Comparison of ENCODE assay signal across 10 cellular contexts in genomic region chr5:107469485-107469884, GRCh38.
A peak's percentile ranks its signal among the peaks of the same experiment; 100 is the strongest.
DNase-seq lines count a peak whose midpoint lies in the region.
"Had no signal": no experiment of that assay in that cellular context is flagged by ENCODE, and none has a peak within 500 bp of the region (broad histone marks: within the 10 kb centered on the region; RNA-seq: fewer than 3 reads in every experiment).

No MANE protein-coding gene starts in this region.

- H3K4me1 ChIP-seq in skeletal muscle satellite cell (ENCODE audit: control insufficient read depth, insufficient read depth, low read length), result peaks cover 37% of the 10 kb centered on the region

- H3K9ac ChIP-seq in skeletal muscle satellite cell (ENCODE audit: low read depth, low read length), result peak overlapping the region; percentile 37

- H3K9me3 ChIP-seq in skeletal muscle satellite cell (replicated peaks; ENCODE audit: low read length), result no peaks in the 10 kb centered on the region
- H3K9me3 ChIP-seq: MG63 had no signal

- H3K4me2 ChIP-seq in skeletal muscle satellite cell (ENCODE audit: low read length), result peak overlapping the region; percentile 67

- H3K4me3 ChIP-seq in skeletal muscle satellite cell (ENCODE audit: low read length), result no peak overlapping the region
- H3K4me3 ChIP-seq: MG63 had no signal

- no peaks in the 10 kb centered on the region for H3K36me3 ChIP-seq in skeletal muscle satellite cell (ENCODE audit: insufficient read depth, low read length)
- H3K36me3 ChIP-seq: MG63 had no signal

- DNase-seq in H4 (ENCODE audit: low spot score), result peak; percentile 98
- peak; percentile 90 for DNase-seq in RPMI7951 (ENCODE audit: low read depth)
- DNase-seq in fibroblast of peridontal ligament (ENCODE audit: extremely low read depth), result peak; percentile 78
- no peak for DNase-seq in islet precursor cell
- no peak for DNase-seq in GDM1 (lab: John Stamatoyannopoulos, UW)
- DNase-seq in NCI-H774 (lab: John Stamatoyannopoulos, UW), result no peak
- no peak for DNase-seq in SHP77 (lab: John Stamatoyannopoulos, UW)
- DNase-seq: activated CD4-positive, alpha-beta T cell treated with anti-CD3 and anti-CD28 coated beads for 48 hours; MG63 had no signal

- H3K27me3 ChIP-seq in skeletal muscle satellite cell (ENCODE audit: control insufficient read depth, insufficient read depth, low read length), result no peaks in the 10 kb centered on the region
- H3K27me3 ChIP-seq: MG63 had no signal

Comparison
In these comparisons a context has a peak if more than half of its experiments do, and no peak if none do; other contexts are left out.
1. DNase-seq: peak in H4 (single experiment), RPMI7951 (single experiment) and fibroblast of peridontal ligament (single experiment); none in islet precursor cell (single experiment), GDM1 (single experiment), NCI-H774 (single experiment) and SHP77 (0 of 2).